Comparison of ENCODE assay signal across 8 cellular contexts in the genomic region with DNA sequence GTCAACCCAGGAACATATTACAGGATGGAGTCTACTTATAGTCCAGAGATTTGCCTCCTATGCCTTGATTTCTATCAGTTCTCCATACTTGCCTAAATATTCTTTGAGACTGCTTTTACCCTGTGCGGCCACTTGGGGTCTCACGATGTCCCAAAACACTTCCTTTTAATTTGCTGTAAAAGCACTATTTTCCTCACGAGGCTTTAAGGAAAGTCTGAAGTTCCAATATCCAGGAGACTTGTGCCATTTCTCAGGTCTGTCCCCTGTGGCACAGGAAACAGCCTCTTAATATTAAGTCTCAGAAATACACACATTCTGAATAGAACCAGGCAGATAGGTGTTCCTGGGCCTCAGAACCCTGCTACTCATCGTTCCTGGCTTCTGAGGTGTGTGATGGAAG.
DNase-seq lines count a peak whose midpoint lies in the region; FAIRE-seq and TF ChIP-seq lines count a peak whose summit lies in the region.

No MANE protein-coding gene starts in this region.

- DNase-seq in HFFc6 (no peak), PC-9 (no peak), dorsolateral prefrontal cortex (peak in 1 of 10 donors; percentile 44), mucosa of gallbladder (ENCODE audit: low spot score) (peak; percentile 13)
- DNase-seq in NK-92 treated with Interleukin-12 subunit alpha and Interleukin-12 subunit beta, amount 100 ng/mL, for 24 hours (lab: John Stamatoyannopoulos, UW): no peak
- DNase-seq in effector CD4-positive, alpha-beta T cell: no peak

- H3K4me1 Mint-ChIP-seq in HFFc6 (ENCODE audit: low read depth): peaks cover 26% of the 10 kb centered on the region

- intact Hi-C loops in PC-9 (cut with micrococcal nuclease; ENCODE audit: unreplicated experiment) (loop anchor here (1.0 to 10.0 kb wide), 6 partner anchors 235 to 659 kb away; no protein-coding TSS in a partner anchor), dorsolateral prefrontal cortex (cut with DNase I) (loop anchor here (2.0 to 10.0 kb wide), 5 partner anchors 141 to 699 kb away; a partner anchor contains a TSS)

- H3K36me3 ChIP-seq in PC-9 (ENCODE audit: low read depth): no peaks in the 10 kb centered on the region; the same call in 1 of the 2 replicates

- H3K9me3 Mint-ChIP-seq in HFFc6: no peaks in the 10 kb centered on the region

- H3K27me3 ChIP-seq in PC-9 (ENCODE audit: insufficient read depth, low read depth) (no peaks in the 10 kb centered on the region), dorsolateral prefrontal cortex (peaks cover 0 to 52% (median 5%) of the 10 kb centered on the region in 45 donors)

- no peaks in the 10 kb centered on the region for H4K20me1 ChIP-seq in PC-9 (ENCODE audit: insufficient read depth)

- H3K4me3 Mint-ChIP-seq in HFFc6: no peak overlapping the region

- no TSS peak for BruUV-seq in PC-9 (replicated peaks; lab: Mats Ljungman, UMichigan)

- H3K27ac Mint-ChIP-seq in HFFc6: no peak overlapping the region

- no peaks in the 10 kb centered on the region for H3K4me1 ChIP-seq in PC-9 (replicated peaks; ENCODE audit: insufficient read depth)

- H3K27ac ChIP-seq in PC-9: no peak overlapping the region
- no peak overlapping the region for H3K27ac ChIP-seq in dorsolateral prefrontal cortex

- CTCF ChIA-PET in PC-9 (lab: Charles Lee): interaction anchor here (0.5 to 1.7 kb wide), 14 partner anchors 9 to 702 kb away, joined by 3 to 8 read pairs (median 4); a partner anchor contains a TSS

- no peaks in the 10 kb centered on the region for H3K36me3 Mint-ChIP-seq in HFFc6 (ENCODE audit: low read depth)

- TF ChIP-seq CTCF in HFFc6 (IDR thresholded peaks at IDR 0.05) (peak; percentile 70), PC-9 (conservative IDR thresholded peaks at IDR 0.05) (peak; percentile 71), dorsolateral prefrontal cortex (IDR thresholded peaks at IDR 0.05 in 54 of 56, conservative IDR thresholded peaks at IDR 0.05 in 2 of 56; ENCODE audit: low read depth in 1 of 56, partially characterized antibody in 56 of 56) (peak in 55 of 56 donors; percentile 38 to 76 (median 65))

- no peaks in the 10 kb centered on the region for H3K9me3 ChIP-seq in PC-9 (ENCODE audit: insufficient read depth, low read depth)

- POLR2A ChIA-PET in PC-9 (lab: Charles Lee; ENCODE audit: unreplicated experiment): no interaction called here

- FAIRE-seq in A204.1 (lab: Jason Lieb, UNC) (peak; percentile 63), G401.6 (lab: Jason Lieb, UNC) (peak; percentile 76)

- no peaks in the 10 kb centered on the region for H3K9me2 ChIP-seq in PC-9 (ENCODE audit: insufficient read depth)

- no peaks in the 10 kb centered on the region for H3K79me2 ChIP-seq in PC-9 (ENCODE audit: low read depth)

- no peaks in the 10 kb centered on the region; the same call in 1 of the 2 replicates for H3K27me3 Mint-ChIP-seq in HFFc6 (ENCODE audit: insufficient read depth)

- no peak overlapping the region for H3K4me2 ChIP-seq in PC-9

- no peak overlapping the region for H2AFZ ChIP-seq in PC-9

- peaks cover 11% of the 10 kb centered on the region for H3F3A ChIP-seq in PC-9 (ENCODE audit: insufficient read depth, low read depth)

- no peak overlapping the region for H3K4me3 ChIP-seq in PC-9
- H3K4me3 ChIP-seq in dorsolateral prefrontal cortex: no peak overlapping the region
